In genomic region chr7:42854521-42855118, GRCh38 we compare ENCODE assay signal across 2 cellular contexts.
TF ChIP-seq lines count a peak whose summit lies in the region.

No MANE protein-coding gene starts in this region.

TF ChIP-seq in HEK293, 187 proteins besides CTCF, POLR2A, EP300 and RAD21 (continued from another document and continues in another):
- TF ChIP-seq ZBTB17 (tag by site-specific recombination; IDR thresholded peaks at IDR 0.05) (peak; percentile 62; the same call in 1 of the 2 replicates), MZF1 (tag by site-specific recombination; IDR thresholded peaks at IDR 0.05; ENCODE audit: borderline replicate concordance) (0 out of 2 replicates have a peak, but pooled peaks have one; percentile 17), ZNF37A (tag by site-specific recombination; IDR thresholded peaks at IDR 0.05) (no peak), ZNF2 (tag by site-specific recombination; IDR thresholded peaks at IDR 0.05) (peak; percentile 88), BCL11B (tag by site-specific recombination; IDR thresholded peaks at IDR 0.05; ENCODE audit: low read depth) (no peak), INSM2 (tag by site-specific recombination; IDR thresholded peaks at IDR 0.05) (no peak), ZNF302 (tag by site-specific recombination; IDR thresholded peaks at IDR 0.05; ENCODE audit: low read depth) (no peak), YY2 (tag by site-specific recombination; IDR thresholded peaks at IDR 0.05) (no peak), ZNF426 (tag by site-specific recombination; IDR thresholded peaks at IDR 0.05) (no peak), ZBTB1 (tag by site-specific recombination; IDR thresholded peaks at IDR 0.05) (no peak), ZNF76 (tag by site-specific recombination; IDR thresholded peaks at IDR 0.05; ENCODE audit: borderline replicate concordance, low read depth) (peak; percentile 37; the same call in 1 of the 2 replicates), KLF8 (tag by site-specific recombination; IDR thresholded peaks at IDR 0.05) (no peak), ZNF391 (tag by site-specific recombination; IDR thresholded peaks at IDR 0.05; ENCODE audit: borderline replicate concordance, low read depth) (no peak), KLF7 (tag by site-specific recombination; IDR thresholded peaks at IDR 0.05; ENCODE audit: borderline replicate concordance) (no peak), ZNF341 (tag by site-specific recombination; IDR thresholded peaks at IDR 0.05; ENCODE audit: low read depth) (no peak), ZFP37 (tag by site-specific recombination; IDR thresholded peaks at IDR 0.05) (no peak), ZNF335 (tag by site-specific recombination; conservative IDR thresholded peaks at IDR 0.05) (peak; percentile 76), ZBTB21 (tag by site-specific recombination; IDR thresholded peaks at IDR 0.05) (no peak), ZNF514 (tag by site-specific recombination; IDR thresholded peaks at IDR 0.05) (no peak), ATF2 (tag by site-specific recombination; IDR thresholded peaks at IDR 0.05; ENCODE audit: low read depth) (no peak), ZNF529 (tag by site-specific recombination; IDR thresholded peaks at IDR 0.05; ENCODE audit: insufficient replicate concordance) (no peak), GLIS1 (tag by site-specific recombination; IDR thresholded peaks at IDR 0.05) (peak; percentile 33; the same call in 1 of the 2 replicates), ZNF394 (tag by site-specific recombination; IDR thresholded peaks at IDR 0.05; ENCODE audit: borderline replicate concordance) (no peak), ZNF660 (tag by site-specific recombination; IDR thresholded peaks at IDR 0.05) (no peak), ZFHX2 (tag by site-specific recombination; conservative IDR thresholded peaks at IDR 0.05) (no peak), ZNF580 (tag by site-specific recombination; IDR thresholded peaks at IDR 0.05) (no peak), ZNF24 (tag by site-specific recombination; IDR thresholded peaks at IDR 0.05) (no peak), ZNF621 (tag by site-specific recombination; IDR thresholded peaks at IDR 0.05) (no peak), ZBTB20 (tag by site-specific recombination; IDR thresholded peaks at IDR 0.05) (peak; percentile 32; the same call in 1 of the 2 replicates), ZNF544 (tag by site-specific recombination; IDR thresholded peaks at IDR 0.05) (no peak), ELK4 (IDR thresholded peaks at IDR 0.05; ENCODE audit: borderline replicate concordance, low read depth, low read length) (no peak), SALL2 (tag by site-specific recombination; IDR thresholded peaks at IDR 0.05; ENCODE audit: borderline replicate concordance) (no peak), KLF16 (tag by site-specific recombination; IDR thresholded peaks at IDR 0.05) (no peak), TRIM28 (IDR thresholded peaks at IDR 0.05; ENCODE audit: borderline replicate concordance, low read length) (peak; percentile 39; the same call in 1 of the 2 replicates), ZNF416 (tag by site-specific recombination; IDR thresholded peaks at IDR 0.05) (no peak)

TF ChIP-seq in H1, 55 proteins besides CTCF, POLR2A, EP300 and RAD21 (continued from another document):
- TF ChIP-seq ATF2 (IDR thresholded peaks at IDR 0.05; ENCODE audit: low read length): no peak
- no peak for TF ChIP-seq SP2 (IDR thresholded peaks at IDR 0.05; ENCODE audit: low read length)
- no peak for TF ChIP-seq CREB1 (IDR thresholded peaks at IDR 0.05)
- TF ChIP-seq NRF1 (IDR thresholded peaks at IDR 0.05; ENCODE audit: low read depth, low read length): no peak
- TF ChIP-seq RFX5 (IDR thresholded peaks at IDR 0.05; ENCODE audit: borderline replicate concordance, low read depth, low read length): no peak
- TF ChIP-seq CHD7 (IDR thresholded peaks at IDR 0.05; ENCODE audit: insufficient replicate concordance, low read length): no peak
